ENCODE assay signal across 8 cellular contexts in genomic region chr16:88456356-88457292, GRCh38. TPM values are rescaled to one million over a fixed set of nuclear protein-coding genes. Genes with fewer than 3 reads are reported as not detected.
DNase-seq lines count a peak whose midpoint lies in the region; ATAC-seq and TF ChIP-seq lines count a peak whose summit lies in the region.

No MANE protein-coding gene starts in this region.

- H3K4me3 ChIP-seq in PC-3 (ENCODE audit: low read length) = peak overlapping the region; percentile 81
- peak overlapping the region; percentile 75 for H3K4me3 ChIP-seq in adipocyte (ENCODE audit: low read length)
- peak overlapping the region; percentile 81 for H3K4me3 ChIP-seq in thymus (ENCODE audit: low read length)

- peak overlapping the region; percentile 96 for H3K4me3 Mint-ChIP-seq in natural killer cell

- H3K27ac ChIP-seq in PC-3 (ENCODE audit: low read length) = no peak overlapping the region
- peak overlapping the region; percentile 85 for H3K27ac ChIP-seq in thymus (ENCODE audit: low read depth)

- no peaks in the 10 kb centered on the region for H3K27me3 Mint-ChIP-seq in natural killer cell (ENCODE audit: low read depth in 2 of 2)

- intact Hi-C loops in PC-3 (cut with micrococcal nuclease) (no loop called here), natural killer cell (cut with micrococcal nuclease) (loop anchor here (1.0 to 10.0 kb wide), 5 partner anchors 14 to 328 kb away; partner anchors contain the start of genes IL17C and PIEZO1)

- H4K20me1 ChIP-seq in PC-3 (ENCODE audit: low read length) = no peaks in the 10 kb centered on the region

- WGBS in thymus = 38% methylated on average over 14 of the region's 14 CpGs

- ATAC-seq in PC-3 (no peak), natural killer cell (peak in 1 of 3 donors; percentile 7), HG03342 (IDR thresholded peaks at IDR 0.05; ENCODE audit: unreplicated experiment) (no peak), HG03571 (IDR thresholded peaks at IDR 0.05; ENCODE audit: unreplicated experiment) (no peak)

- H3K36me3 Mint-ChIP-seq in natural killer cell = no peaks in the 10 kb centered on the region

- H3K4me1 Mint-ChIP-seq in natural killer cell = peaks cover 40 to 72% of the 10 kb centered on the region in 2 donors

- H3K27me3 ChIP-seq in PC-3 (ENCODE audit: low read length) (no peaks in the 10 kb centered on the region), adipocyte (replicated peaks; ENCODE audit: control insufficient read depth, insufficient read depth, low read length) (no peaks in the 10 kb centered on the region), thymus (ENCODE audit: control insufficient read depth, insufficient read depth) (no peaks in the 10 kb centered on the region)

- no peak for TF ChIP-seq CTCF in PC-3 (conservative IDR thresholded peaks at IDR 0.05; ENCODE audit: low read depth, low read length)
- no peak for TF ChIP-seq CTCF in natural killer cell (IDR thresholded peaks at IDR 0.05)

- BruUV-seq in PC-3 (replicated peaks; lab: Mats Ljungman, UMichigan) = no TSS peak

- peaks cover 10% of the 10 kb centered on the region for H3K79me2 ChIP-seq in PC-3 (ENCODE audit: low read length)

- H3F3A ChIP-seq in PC-3 (ENCODE audit: low read length, unreplicated experiment) = no peaks in the 10 kb centered on the region

- H3K9me2 ChIP-seq in PC-3 (replicated peaks; ENCODE audit: low read length) = no peaks in the 10 kb centered on the region

- CTCF ChIA-PET in PC-3 (lab: Charles Lee) = no interaction called here

- peaks cover 17% of the 10 kb centered on the region for H3K4me1 ChIP-seq in PC-3 (ENCODE audit: insufficient read depth, low read length)
- peaks cover 18% of the 10 kb centered on the region for H3K4me1 ChIP-seq in adipocyte (ENCODE audit: control insufficient read depth, insufficient read depth, low read length)
- peaks cover 30% of the 10 kb centered on the region for H3K4me1 ChIP-seq in thymus (ENCODE audit: control insufficient read depth, insufficient read depth, low read length)

- H3K9ac ChIP-seq in PC-3 (ENCODE audit: low read length) (peak overlapping the region; percentile 69), adipocyte (ENCODE audit: low read length) (peak overlapping the region; percentile 69)

- H3K36me3 ChIP-seq in PC-3 (ENCODE audit: low read depth, low read length) (no peaks in the 10 kb centered on the region), adipocyte (ENCODE audit: control insufficient read depth, insufficient read depth, low read length, severe bottlenecking) (no peaks in the 10 kb centered on the region), thymus (ENCODE audit: control insufficient read depth, insufficient read depth) (no peaks in the 10 kb centered on the region)

- DNase-seq in COLO668 (lab: John Stamatoyannopoulos, UW; ENCODE audit: unreplicated experiment) (peak; percentile 80), PC-3 (no peak), adipocyte (ENCODE audit: low read depth) (no peak), natural killer cell (peak; percentile 63), superior temporal gyrus (ENCODE audit: extremely low spot score) (no peak)

- peak overlapping the region; percentile 96 for H3K4me2 ChIP-seq in PC-3 (ENCODE audit: low read length)

- POLR2A ChIA-PET in PC-3 (lab: Charles Lee; ENCODE audit: unreplicated experiment) = interaction anchor here (0.5 kb wide), 1 partner anchor 78 kb away, joined by 3 read pairs; no protein-coding TSS in a partner anchor

- peak overlapping the region; percentile 100 for H3K27ac Mint-ChIP-seq in natural killer cell

- H3K9me3 Mint-ChIP-seq in natural killer cell = no peaks in the 10 kb centered on the region

- peak overlapping the region; percentile 75 for H2AFZ ChIP-seq in PC-3 (ENCODE audit: low read length)

- no peaks in the 10 kb centered on the region for H3K9me3 ChIP-seq in PC-3 (ENCODE audit: low read length)
- H3K9me3 ChIP-seq in adipocyte (ENCODE audit: control insufficient read depth, low read length) = no peaks in the 10 kb centered on the region
- no peaks in the 10 kb centered on the region for H3K9me3 ChIP-seq in thymus (ENCODE audit: control insufficient read depth)

RNA-seq across cellular contexts. Expression of gene ZFPM1, which starts 3.5 kb away (rescaled TPM):
- total RNA-seq in PC-3 (2014; rRNA removed) (4.1 and 4.6 TPM in 2 replicates), natural killer cell (10 to 100 TPM; 56.3 to 71.0 (median 64.6) TPM)
- polyA plus RNA-seq in thymus = 4.2 TPM

Comparison
In these comparisons a context has a peak if more than half of its experiments do, and no peak if none do; other contexts are left out.
1. DNase-seq: peak in COLO668 (single experiment) and natural killer cell (single experiment); none in PC-3 (single experiment), adipocyte (single experiment) and superior temporal gyrus (single experiment).
2. RNA of gene ZFPM1, which starts 3.5 kb away (total RNA-seq): 56.3 to 71.0 TPM in natural killer cell; 4.1 to 4.6 TPM in PC-3; every median in the first group is over 10 times any median in the second.
3. Peak in every context shown above with its lines, with median percentiles within 50 percentile points of each other: H3K4me3 ChIP-seq.